Comparison of ENCODE assay signal across 2 cellular contexts in the genomic region with DNA sequence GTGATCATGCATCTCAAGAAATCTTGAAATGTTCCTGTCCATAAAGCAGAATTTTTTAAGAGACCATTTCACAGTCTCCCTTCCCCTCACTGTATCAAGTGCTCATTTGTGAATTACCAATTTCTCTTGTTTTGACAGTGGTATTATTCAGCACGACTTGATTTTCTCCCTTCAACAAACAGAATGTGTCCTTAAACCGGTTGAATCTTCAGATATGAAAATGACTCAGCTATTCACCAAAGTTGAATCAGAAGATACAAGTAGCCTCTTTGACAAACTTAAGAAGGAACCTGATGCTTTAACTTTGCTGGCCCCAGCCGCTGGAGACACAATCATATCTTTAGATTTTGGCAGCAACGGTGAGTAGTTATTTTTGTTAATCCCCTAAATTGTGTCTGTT.
TF ChIP-seq lines count a peak whose summit lies in the region.

No MANE protein-coding gene starts in this region.

TF ChIP-seq in GM23338, 12 proteins besides CTCF, POLR2A, EP300 and RAD21:
- TF ChIP-seq NANOG (IDR thresholded peaks at IDR 0.05; ENCODE audit: borderline replicate concordance) (no peak), JUNB (IDR thresholded peaks at IDR 0.05; ENCODE audit: unreplicated experiment) (no peak), POLR2AphosphoS5 (IDR thresholded peaks at IDR 0.05; ENCODE audit: low read depth) (no peak), ZNF331 (CRISPR knock-in tag; IDR thresholded peaks at IDR 0.05; ENCODE audit: low read depth) (no peak), EZH2phosphoT487 (IDR thresholded peaks at IDR 0.05; ENCODE audit: unreplicated experiment) (no peak), EZH2 (IDR thresholded peaks at IDR 0.05; ENCODE audit: low read depth, unreplicated experiment) (no peak)
- TF ChIP-seq, protein P1, sequence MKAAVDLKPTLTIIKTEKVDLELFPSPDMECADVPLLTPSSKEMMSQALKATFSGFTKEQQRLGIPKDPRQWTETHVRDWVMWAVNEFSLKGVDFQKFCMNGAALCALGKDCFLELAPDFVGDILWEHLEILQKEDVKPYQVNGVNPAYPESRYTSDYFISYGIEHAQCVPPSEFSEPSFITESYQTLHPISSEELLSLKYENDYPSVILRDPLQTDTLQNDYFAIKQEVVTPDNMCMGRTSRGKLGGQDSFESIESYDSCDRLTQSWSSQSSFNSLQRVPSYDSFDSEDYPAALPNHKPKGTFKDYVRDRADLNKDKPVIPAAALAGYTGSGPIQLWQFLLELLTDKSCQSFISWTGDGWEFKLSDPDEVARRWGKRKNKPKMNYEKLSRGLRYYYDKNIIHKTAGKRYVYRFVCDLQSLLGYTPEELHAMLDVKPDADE (IDR thresholded peaks at IDR 0.05), result no peak
- TF ChIP-seq, protein P2, sequence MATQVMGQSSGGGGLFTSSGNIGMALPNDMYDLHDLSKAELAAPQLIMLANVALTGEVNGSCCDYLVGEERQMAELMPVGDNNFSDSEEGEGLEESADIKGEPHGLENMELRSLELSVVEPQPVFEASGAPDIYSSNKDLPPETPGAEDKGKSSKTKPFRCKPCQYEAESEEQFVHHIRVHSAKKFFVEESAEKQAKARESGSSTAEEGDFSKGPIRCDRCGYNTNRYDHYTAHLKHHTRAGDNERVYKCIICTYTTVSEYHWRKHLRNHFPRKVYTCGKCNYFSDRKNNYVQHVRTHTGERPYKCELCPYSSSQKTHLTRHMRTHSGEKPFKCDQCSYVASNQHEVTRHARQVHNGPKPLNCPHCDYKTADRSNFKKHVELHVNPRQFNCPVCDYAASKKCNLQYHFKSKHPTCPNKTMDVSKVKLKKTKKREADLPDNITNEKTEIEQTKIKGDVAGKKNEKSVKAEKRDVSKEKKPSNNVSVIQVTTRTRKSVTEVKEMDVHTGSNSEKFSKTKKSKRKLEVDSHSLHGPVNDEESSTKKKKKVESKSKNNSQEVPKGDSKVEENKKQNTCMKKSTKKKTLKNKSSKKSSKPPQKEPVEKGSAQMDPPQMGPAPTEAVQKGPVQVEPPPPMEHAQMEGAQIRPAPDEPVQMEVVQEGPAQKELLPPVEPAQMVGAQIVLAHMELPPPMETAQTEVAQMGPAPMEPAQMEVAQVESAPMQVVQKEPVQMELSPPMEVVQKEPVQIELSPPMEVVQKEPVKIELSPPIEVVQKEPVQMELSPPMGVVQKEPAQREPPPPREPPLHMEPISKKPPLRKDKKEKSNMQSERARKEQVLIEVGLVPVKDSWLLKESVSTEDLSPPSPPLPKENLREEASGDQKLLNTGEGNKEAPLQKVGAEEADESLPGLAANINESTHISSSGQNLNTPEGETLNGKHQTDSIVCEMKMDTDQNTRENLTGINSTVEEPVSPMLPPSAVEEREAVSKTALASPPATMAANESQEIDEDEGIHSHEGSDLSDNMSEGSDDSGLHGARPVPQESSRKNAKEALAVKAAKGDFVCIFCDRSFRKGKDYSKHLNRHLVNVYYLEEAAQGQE (IDR thresholded peaks at IDR 0.05; ENCODE audit: unreplicated experiment), result no peak

TF ChIP-seq in WTC11, 78 proteins besides CTCF, POLR2A, EP300 and RAD21:
- TF ChIP-seq ATF1 (CRISPR knock-in tag; IDR thresholded peaks at IDR 0.05) (no peak), NFYB (CRISPR knock-in tag; conservative IDR thresholded peaks at IDR 0.05; ENCODE audit: low read depth) (no peak), RORB (CRISPR knock-in tag; IDR thresholded peaks at IDR 0.05) (no peak), PRRX2 (CRISPR knock-in tag; IDR thresholded peaks at IDR 0.05) (no peak), SP1 (CRISPR knock-in tag; conservative IDR thresholded peaks at IDR 0.05) (no peak), FOXK1 (CRISPR knock-in tag; IDR thresholded peaks at IDR 0.05) (no peak), ZNF671 (CRISPR knock-in tag; IDR thresholded peaks at IDR 0.05) (no peak), FOXP1 (CRISPR knock-in tag; IDR thresholded peaks at IDR 0.05; ENCODE audit: borderline replicate concordance) (no peak), KAT7 (CRISPR knock-in tag; IDR thresholded peaks at IDR 0.05; ENCODE audit: borderline replicate concordance) (no peak)
- TF ChIP-seq, protein P3, sequence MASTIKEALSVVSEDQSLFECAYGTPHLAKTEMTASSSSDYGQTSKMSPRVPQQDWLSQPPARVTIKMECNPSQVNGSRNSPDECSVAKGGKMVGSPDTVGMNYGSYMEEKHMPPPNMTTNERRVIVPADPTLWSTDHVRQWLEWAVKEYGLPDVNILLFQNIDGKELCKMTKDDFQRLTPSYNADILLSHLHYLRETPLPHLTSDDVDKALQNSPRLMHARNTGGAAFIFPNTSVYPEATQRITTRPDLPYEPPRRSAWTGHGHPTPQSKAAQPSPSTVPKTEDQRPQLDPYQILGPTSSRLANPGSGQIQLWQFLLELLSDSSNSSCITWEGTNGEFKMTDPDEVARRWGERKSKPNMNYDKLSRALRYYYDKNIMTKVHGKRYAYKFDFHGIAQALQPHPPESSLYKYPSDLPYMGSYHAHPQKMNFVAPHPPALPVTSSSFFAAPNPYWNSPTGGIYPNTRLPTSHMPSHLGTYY (CRISPR knock-in tag; IDR thresholded peaks at IDR 0.05), result no peak
- TF ChIP-seq, protein P4, sequence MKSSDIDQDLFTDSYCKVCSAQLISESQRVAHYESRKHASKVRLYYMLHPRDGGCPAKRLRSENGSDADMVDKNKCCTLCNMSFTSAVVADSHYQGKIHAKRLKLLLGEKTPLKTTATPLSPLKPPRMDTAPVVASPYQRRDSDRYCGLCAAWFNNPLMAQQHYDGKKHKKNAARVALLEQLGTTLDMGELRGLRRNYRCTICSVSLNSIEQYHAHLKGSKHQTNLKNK (CRISPR knock-in tag; IDR thresholded peaks at IDR 0.05), result no peak
